24 cellular contexts compared by ENCODE assay signal in the genomic region with DNA sequence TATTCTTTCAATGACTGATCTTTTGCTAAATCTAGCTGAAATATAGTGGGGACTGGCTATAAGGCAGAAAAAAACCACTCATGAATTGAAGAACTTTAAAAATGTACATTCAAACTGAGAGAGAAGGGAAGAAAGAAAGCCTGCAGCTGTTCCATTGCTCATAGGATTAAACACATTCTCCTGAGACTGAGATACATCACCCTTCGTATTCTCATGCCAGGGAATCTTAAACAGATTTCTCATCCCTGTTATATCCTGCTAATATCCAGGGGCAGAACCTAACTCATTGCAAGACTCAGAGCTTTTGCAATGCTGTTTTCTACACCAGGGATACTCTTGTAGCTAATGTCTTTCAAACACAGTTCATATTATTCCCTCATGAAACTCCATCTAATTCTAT.
"Had no signal": no experiment of that assay in that cellular context is flagged by ENCODE, and none has a peak within 500 bp of the region (broad histone marks: within the 10 kb centered on the region; RNA-seq: fewer than 3 reads in every experiment).

No MANE protein-coding gene starts in this region.

- H3K27me3 ChIP-seq: ascending aorta, body of pancreas, MG63, Peyer's patch had no signal

- DNase-seq: activated CD4-positive, alpha-beta T cell treated with anti-CD3 and anti-CD28 coated beads for 48 hours; activated CD4-positive, alpha-beta T cell treated with anti-CD3 and anti-CD28 coated beads, Interleukin-2, amount 50 U/mL, for 4 hours; activated CD4-positive, CD25-positive, alpha-beta regulatory T cell treated with anti-CD3 and anti-CD28 coated beads, Interleukin-2, amount 50 U/mL, for 72 hours; activated CD8-positive, alpha-beta memory T cell treated with anti-CD3 and anti-CD28 coated beads, Interleukin-2, amount 50 U/mL, for 48 hours; activated CD8-positive, alpha-beta T cell treated with anti-CD3 and anti-CD28 coated beads, Interleukin-2, amount 10 ng/mL, durations not matched to agents 7 days and 5 days; activated naive CD4-positive, alpha-beta T cell treated with anti-CD3 and anti-CD28 coated beads, Interleukin-2, amount 50 U/mL, for 16 hours; activated naive CD8-positive, alpha-beta T cell treated with anti-CD3 and anti-CD28 coated beads, Interleukin-2, amount 10 ng/mL, durations not matched to agents 7 days and 5 days; activated T-cell treated with anti-CD3 and anti-CD28 coated beads, Interleukin-2, amount 50 U/mL, for 1 hour; amniotic stem cell; body of pancreas; central memory CD4-positive, alpha-beta T cell; MG63; NCI-H1105; NCI-H1436; NCI-H1694 treated with DMSO at 0.1 percent for 48 hours; NCI-H2029 treated with DMSO at 0.1 percent for 48 hours; NCI-H345; NCI-H510A; NCI-H526 treated with DMSO at 0.1 percent for 48 hours; Peyer's patch; SHP77 had no signal

- ATAC-seq: activated CD8-positive, alpha-beta T cell treated with anti-CD3 and anti-CD28 coated beads, Interleukin-2, amount 10 ng/mL, durations not matched to agents 7 days and 5 days; body of pancreas; WTC11 had no signal

- H3K36me3 ChIP-seq: ascending aorta, MG63, Peyer's patch had no signal

- H3K4me2 ChIP-seq: KMS-11 had no signal

- H3K9me3 ChIP-seq: ascending aorta, body of pancreas, MG63, Peyer's patch had no signal

- H3K4me3 ChIP-seq: ascending aorta, body of pancreas, MG63, Peyer's patch had no signal

- H3K4me1 ChIP-seq: ascending aorta, body of pancreas, Peyer's patch had no signal

- H3K27ac ChIP-seq: ascending aorta, body of pancreas, KMS-11, Peyer's patch had no signal

- H3K9ac ChIP-seq: KMS-11 had no signal
